ENCODE assay signal across 20 cellular contexts in genomic region chr2:8819194-8819593, GRCh38. TPM values are rescaled to one million over a fixed set of nuclear protein-coding genes. Genes with fewer than 3 reads are reported as not detected.
DNase-seq lines count a peak whose midpoint lies in the region; ATAC-seq, FAIRE-seq and TF ChIP-seq lines count a peak whose summit lies in the region.
"Had no signal": no experiment of that assay in that cellular context is flagged by ENCODE, and none has a peak within 500 bp of the region (broad histone marks: within the 10 kb centered on the region; RNA-seq: fewer than 3 reads in every experiment).

No MANE protein-coding gene starts in this region.

- no peak overlapping the region for H2AFZ ChIP-seq in HepG2 (ENCODE audit: low read length)

- no peak overlapping the region for H3K4me3 Mint-ChIP-seq in chondrocyte (ENCODE audit: unreplicated experiment)
- H3K4me3 Mint-ChIP-seq in activated T-helper 17 cell treated with anti-CD3 and anti-CD28 coated beads, Interleukin-2, amount 50 U/mL, for 72 hours, result no peak overlapping the region
- H3K4me3 Mint-ChIP-seq: activated naive CD8-positive, alpha-beta T cell treated with anti-CD3 and anti-CD28 coated beads, Interleukin-2, amount 50 U/mL, for 24 hours; activated T-helper 1 cell treated with anti-CD3 and anti-CD28 coated beads, Interleukin-12 subunit alpha, Interleukin-12 subunit beta, Interleukin-2, Interleukin-4 antibody, amounts not matched to agents 30 ng/mL and 10 ng/mL and 1 ng/mL, durations not matched to agents 14 hours and 24 hours and 36 hours; natural killer cell had no signal

- BruUV-seq in HepG2 (replicated peaks; lab: Mats Ljungman, UMichigan), result no TSS peak

- H4K20me1 ChIP-seq in HepG2 (ENCODE audit: insufficient read depth, low read length), result no peaks in the 10 kb centered on the region

- DNase-seq in EH (ENCODE audit: low read depth), result peak; percentile 38
- peak; percentile 28 for DNase-seq in LHCN-M2 (ENCODE audit: low read depth)
- no peak for DNase-seq in chondrocyte (ENCODE audit: low spot score)
- no peak for DNase-seq in HepG2 (ENCODE audit: low spot score)
- DNase-seq in putamen (ENCODE audit: low spot score), result no peak
- no peak for DNase-seq in MG63
- DNase-seq in NCI-H187 treated with DMSO at 0.1 percent for 48 hours (lab: John Stamatoyannopoulos, UW), result no peak
- DNase-seq: activated CD8-positive, alpha-beta memory T cell treated with anti-CD3 and anti-CD28 coated beads for 24 hours; activated naive CD8-positive, alpha-beta T cell treated with anti-CD3 and anti-CD28 coated beads, Interleukin-2, amount 50 U/mL, for 24 hours; natural killer cell; NCI-H2171 treated with DMSO at 0.1 percent for 48 hours; NCI-H774; stimulated activated CD4-positive, alpha-beta T cell treated with anti-CD3 and anti-CD28 coated beads, Interleukin-15, amount 100 ng/mL, for 24 hours; stimulated activated naive CD4-positive, alpha-beta T cell; transverse colon; WERI-Rb-1 had no signal

- H3K4me3 ChIP-seq in HepG2 (replicated peaks in 1 of 3; ENCODE audit: insufficient read depth in 1 of 3, low read depth in 2 of 3, low read length in 3 of 3) (no peak overlapping the region), MG63 (no peak overlapping the region)
- H3K4me3 ChIP-seq: lung, transverse colon had no signal

- intact Hi-C loops in HepG2 (cut with micrococcal nuclease; ENCODE audit: unreplicated experiment), result no loop called here

- H3K36me3 ChIP-seq in HepG2 (replicated peaks in 1 of 2; ENCODE audit: control insufficient read depth in 1 of 2, insufficient read depth in 2 of 2, low read length in 2 of 2) (peaks cover 7 to 37% of the 10 kb centered on the region in 2 experiments; a peak in 4 of 5 replicates), MG63 (no peaks in the 10 kb centered on the region; the same call in 1 of the 2 replicates)

- in situ Hi-C loops in HepG2 (cut with HindIII; ENCODE audit: extremely low pct_ligation_motif_present, low pct_unique_long_range_greater_than_20kb), result no loop called here

- 89% methylated on average over 5 of the region's 5 CpGs for WGBS in HepG2 (ENCODE audit: low lambda C conversion rate)

- peaks cover 6% of the 10 kb centered on the region for H3K4me1 Mint-ChIP-seq in chondrocyte (ENCODE audit: low read depth)
- H3K4me1 Mint-ChIP-seq in activated T-helper 17 cell treated with anti-CD3 and anti-CD28 coated beads, Interleukin-2, amount 50 U/mL, for 72 hours, result no peaks in the 10 kb centered on the region
- H3K4me1 Mint-ChIP-seq: activated naive CD8-positive, alpha-beta T cell treated with anti-CD3 and anti-CD28 coated beads, Interleukin-2, amount 50 U/mL, for 24 hours had no signal

- H3K27me3 Mint-ChIP-seq in chondrocyte (ENCODE audit: low read depth), result no peaks in the 10 kb centered on the region
- no peaks in the 10 kb centered on the region for H3K27me3 Mint-ChIP-seq in activated T-helper 17 cell treated with anti-CD3 and anti-CD28 coated beads, Interleukin-2, amount 50 U/mL, for 72 hours
- H3K27me3 Mint-ChIP-seq: activated naive CD8-positive, alpha-beta T cell treated with anti-CD3 and anti-CD28 coated beads, Interleukin-2, amount 50 U/mL, for 24 hours had no signal

- CTCF ChIA-PET in HepG2 (lab: Yijun Ruan, JAX; ENCODE audit: low intra/inter-chr PET ratio, low total read pairs), result no interaction called here

- FAIRE-seq in HepG2 (lab: Jason Lieb, UNC), result no peak
- FAIRE-seq: D721Med had no signal

- peak overlapping the region; percentile 75 for H3K27ac Mint-ChIP-seq in chondrocyte (ENCODE audit: unreplicated experiment)
- H3K27ac Mint-ChIP-seq in activated T-helper 17 cell treated with anti-CD3 and anti-CD28 coated beads, Interleukin-2, amount 50 U/mL, for 72 hours, result no peak overlapping the region
- H3K27ac Mint-ChIP-seq: activated naive CD8-positive, alpha-beta T cell treated with anti-CD3 and anti-CD28 coated beads, Interleukin-2, amount 50 U/mL, for 24 hours; activated T-helper 1 cell treated with anti-CD3 and anti-CD28 coated beads, Interleukin-12 subunit alpha, Interleukin-12 subunit beta, Interleukin-2, Interleukin-4 antibody, amounts not matched to agents 30 ng/mL and 10 ng/mL and 1 ng/mL, durations not matched to agents 14 hours and 24 hours and 36 hours; natural killer cell had no signal

- no peaks in the 10 kb centered on the region for H3K9me3 ChIP-seq in HepG2 (ENCODE audit: low read length)
- no peaks in the 10 kb centered on the region for H3K9me3 ChIP-seq in MG63
- H3K9me3 ChIP-seq: transverse colon had no signal

- TF ChIP-seq POLR2A in HepG2 (IDR thresholded peaks at IDR 0.05; ENCODE audit: insufficient read depth in 1 of 2, low read depth in 2 of 2, low read length in 2 of 2), result no peak

- TF ChIP-seq EP300 in HepG2 (IDR thresholded peaks at IDR 0.05; ENCODE audit: low read depth in 2 of 2, low read length in 2 of 2) (no peak), HepG2 (CRISPR knock-in tag; IDR thresholded peaks at IDR 0.05; ENCODE audit: borderline replicate concordance) (no peak)

- H3K27me3 ChIP-seq in HepG2 (ENCODE audit: control insufficient read depth in 1 of 2, insufficient read depth in 2 of 2, low read length in 2 of 2) (no peaks in the 10 kb centered on the region), MG63 (no peaks in the 10 kb centered on the region)
- H3K27me3 ChIP-seq: transverse colon had no signal

- peaks cover 31% of the 10 kb centered on the region for H3K4me1 ChIP-seq in HepG2 (ENCODE audit: insufficient read depth, low read length)

- no peak overlapping the region for H3K9ac ChIP-seq in HepG2 (ENCODE audit: insufficient read depth, low read depth, low read length)

- TF ChIP-seq CTCF in chondrocyte (IDR thresholded peaks at IDR 0.05) (no peak), HepG2 (CRISPR knock-in tag; IDR thresholded peaks at IDR 0.05) (no peak)

- H3K27ac ChIP-seq in HepG2 (ENCODE audit: extremely low read length, insufficient read depth, low read length), result no peak overlapping the region
- H3K27ac ChIP-seq: transverse colon, WERI-Rb-1 had no signal

- no peaks in the 10 kb centered on the region for H3K9me3 Mint-ChIP-seq in chondrocyte (ENCODE audit: low read depth)
- no peaks in the 10 kb centered on the region for H3K9me3 Mint-ChIP-seq in activated T-helper 17 cell treated with anti-CD3 and anti-CD28 coated beads, Interleukin-2, amount 50 U/mL, for 72 hours
- H3K9me3 Mint-ChIP-seq: activated naive CD8-positive, alpha-beta T cell treated with anti-CD3 and anti-CD28 coated beads, Interleukin-2, amount 50 U/mL, for 24 hours; activated T-helper 1 cell treated with anti-CD3 and anti-CD28 coated beads, Interleukin-12 subunit alpha, Interleukin-12 subunit beta, Interleukin-2, Interleukin-4 antibody, amounts not matched to agents 30 ng/mL and 10 ng/mL and 1 ng/mL, durations not matched to agents 14 hours and 24 hours and 36 hours; natural killer cell had no signal

- H3K36me3 Mint-ChIP-seq in chondrocyte (ENCODE audit: low read depth), result peaks cover 11% of the 10 kb centered on the region
- H3K36me3 Mint-ChIP-seq in activated T-helper 17 cell treated with anti-CD3 and anti-CD28 coated beads, Interleukin-2, amount 50 U/mL, for 72 hours (ENCODE audit: low read depth), result peaks cover 48% of the 10 kb centered on the region

- no peak for TF ChIP-seq RAD21 in HepG2 (CRISPR knock-in tag; IDR thresholded peaks at IDR 0.05)

- no peak for ATAC-seq in HepG2
- ATAC-seq in activated T-helper 17 cell treated with anti-CD3 and anti-CD28 coated beads, Interleukin-2, amount 50 U/mL, for 72 hours (replicated peaks), result no peak
- ATAC-seq: activated naive CD8-positive, alpha-beta T cell treated with anti-CD3 and anti-CD28 coated beads, Interleukin-2, amount 50 U/mL, for 24 hours; natural killer cell had no signal

- H3K79me2 ChIP-seq in HepG2 (ENCODE audit: insufficient read depth, low read length), result no peaks in the 10 kb centered on the region

- no peak overlapping the region for H3K4me2 ChIP-seq in HepG2 (ENCODE audit: low read depth, low read length)

- POLR2A ChIA-PET in HepG2 (lab: Yijun Ruan, JAX), result no interaction called here

TF ChIP-seq in HepG2, 621 proteins besides CTCF, POLR2A, EP300 and RAD21 (continues in another document):
- TF ChIP-seq FOSL2 (CRISPR knock-in tag; IDR thresholded peaks at IDR 0.05) (0 out of 2 replicates have a peak, but pooled peaks have one; percentile 18), ZNF550 (CRISPR knock-in tag; IDR thresholded peaks at IDR 0.05; ENCODE audit: borderline replicate concordance) (no peak)

RNA-seq across cellular contexts. Expression of gene KIDINS220, which starts 18.2 kb away (rescaled TPM):
- total RNA-seq in LHCN-M2 (2014; rRNA removed) (35.5 and 43.1 TPM in 2 replicates), chondrocyte (65.2 to 68.2 TPM (median 66.3 TPM) in 3 replicates), HepG2 (2016; rRNA removed; fragmentation: Illumina TruSeq; extraction: Trizol) (22.4 and 32.3 TPM in 2 replicates)
- 12.9 TPM for polyA plus RNA-seq in LHCN-M2 (2012)
- total RNA-seq in HepG2 (2016; cell fraction: cytosol; rRNA removed; fragmentation: Illumina TruSeq; extraction: Trizol; ENCODE audit: low read depth), result 3.3 and 4.9 TPM in 2 replicates
- 22.9 and 30.7 TPM in 2 replicates for total RNA-seq in HepG2 (2016; cell fraction: insoluble cytoplasmic fraction; rRNA removed; fragmentation: Illumina TruSeq; extraction: Trizol)
- 5.4 and 7.1 TPM in 2 replicates for total RNA-seq in HepG2 (2016; cell fraction: membrane; rRNA removed; fragmentation: Illumina TruSeq; extraction: Trizol)
- total RNA-seq in HepG2 (2016; cell fraction: nucleus; rRNA removed; fragmentation: Illumina TruSeq; extraction: Trizol), result 67.0 and 70.2 TPM in 2 replicates
- 24.3 and 25.2 TPM in 2 replicates for polyA plus RNA-seq in HepG2 (2011; rRNA removed)
- polyA plus RNA-seq in HepG2 (2011; cell fraction: cytosol; rRNA removed), result 17.3 and 21.0 TPM in 2 replicates
- polyA plus RNA-seq in HepG2 (2011; cell fraction: nucleus; rRNA removed), result 39.1 and 40.8 TPM in 2 replicates
- polyA plus RNA-seq in HepG2 (2012), result 18.0 and 22.9 TPM in 2 replicates
- polyA plus RNA-seq in HepG2 (2016; cell fraction: cytosol; fragmentation: Illumina TruSeq; extraction: Trizol; ENCODE audit: low read depth), result 0.63 and 0.76 TPM in 2 replicates
- polyA plus RNA-seq in HepG2 (2016; cell fraction: insoluble cytoplasmic fraction; fragmentation: Illumina TruSeq; extraction: Trizol; ENCODE audit: low read depth), result 10.6 and 10.9 TPM in 2 replicates
- polyA plus RNA-seq in HepG2 (2016; cell fraction: membrane; fragmentation: Illumina TruSeq; extraction: Trizol; ENCODE audit: low read depth), result 1.1 and 1.4 TPM in 2 replicates
- 40.0 and 48.7 TPM in 2 replicates for polyA plus RNA-seq in HepG2 (2016; cell fraction: nucleus; fragmentation: Illumina TruSeq; extraction: Trizol; ENCODE audit: insufficient read depth, low read depth)
- polyA minus RNA-seq in HepG2 (2011; rRNA and poly(A)+ RNA removed; ENCODE audit: low replicate concordance), result 69.7 and 110 TPM in 2 replicates
- 23.3 and 31.7 TPM in 2 replicates for polyA minus RNA-seq in HepG2 (2011; cell fraction: cytosol; rRNA and poly(A)+ RNA removed)
- 194 and 209 TPM in 2 replicates for polyA minus RNA-seq in HepG2 (2011; cell fraction: nucleus; rRNA and poly(A)+ RNA removed)
- total RNA-seq in activated T-helper 17 cell treated with anti-CD3 and anti-CD28 coated beads, Interleukin-2, amount 50 U/mL, for 72 hours, result 10 to 100 TPM; 28.9 to 31.1 TPM
- 12.2 and 16.9 TPM in 2 replicates for total RNA-seq in MG63 (2014; rRNA removed; shearing (Covaris generic); ENCODE audit: low replicate concordance)

Comparison
In these comparisons a context has a peak if more than half of its experiments do, and no peak if none do; other contexts are left out.
1. DNase-seq: peak in EH (single experiment) and LHCN-M2 (single experiment); none in chondrocyte (single experiment), HepG2 (single experiment), putamen (single experiment), MG63 (single experiment) and NCI-H187 treated with DMSO at 0.1 percent for 48 hours (single experiment).